In the genomic region with DNA sequence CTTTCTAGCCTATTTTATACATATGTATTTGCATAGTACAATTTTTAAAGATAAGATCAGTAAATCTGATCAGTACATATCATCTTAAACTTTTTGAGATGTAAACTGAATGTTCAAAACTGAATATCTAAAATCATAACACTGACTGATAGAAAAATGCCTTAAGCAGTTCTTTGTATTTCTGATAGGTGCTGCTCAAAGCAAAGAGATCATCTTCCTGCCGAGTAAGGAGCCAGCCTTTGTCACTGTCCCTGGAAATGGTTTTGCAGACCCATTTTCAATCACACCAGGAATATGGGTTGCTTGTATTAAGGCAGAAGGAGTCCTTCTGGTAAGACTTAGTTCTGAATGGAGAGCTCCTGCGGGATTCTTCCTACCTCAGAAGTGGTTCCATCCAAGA, we compare ENCODE assay signal across 1 cellular context.
TF ChIP-seq lines count a peak whose summit lies in the region.

No MANE protein-coding gene starts in this region.

TF ChIP-seq in H1, 55 proteins besides CTCF, POLR2A, EP300 and RAD21:
- TF ChIP-seq RFX5 (IDR thresholded peaks at IDR 0.05; ENCODE audit: borderline replicate concordance, low read depth, low read length) (no peak), EGR1 (IDR thresholded peaks at IDR 0.05; ENCODE audit: borderline replicate concordance, low read depth, low read length) (no peak), FOSL1 (IDR thresholded peaks at IDR 0.05; ENCODE audit: insufficient read depth, low read depth, low read length) (no peak), POLR2AphosphoS5 (IDR thresholded peaks at IDR 0.05; ENCODE audit: low read depth, low read length) (no peak), CBX5 (IDR thresholded peaks at IDR 0.05; ENCODE audit: low read depth, low read length) (no peak), BRCA1 (IDR thresholded peaks at IDR 0.05; ENCODE audit: low read depth, low read length) (no peak), NANOG (IDR thresholded peaks at IDR 0.05; ENCODE audit: insufficient read depth, low read depth, low read length, poor library complexity, severe bottlenecking) (no peak), TAF1 (IDR thresholded peaks at IDR 0.05; ENCODE audit: low read depth, low read length) (no peak), CEBPB (IDR thresholded peaks at IDR 0.05; ENCODE audit: low read depth, low read length) (no peak)
